ENCODE assay signal across 20 cellular contexts in the genomic region with DNA sequence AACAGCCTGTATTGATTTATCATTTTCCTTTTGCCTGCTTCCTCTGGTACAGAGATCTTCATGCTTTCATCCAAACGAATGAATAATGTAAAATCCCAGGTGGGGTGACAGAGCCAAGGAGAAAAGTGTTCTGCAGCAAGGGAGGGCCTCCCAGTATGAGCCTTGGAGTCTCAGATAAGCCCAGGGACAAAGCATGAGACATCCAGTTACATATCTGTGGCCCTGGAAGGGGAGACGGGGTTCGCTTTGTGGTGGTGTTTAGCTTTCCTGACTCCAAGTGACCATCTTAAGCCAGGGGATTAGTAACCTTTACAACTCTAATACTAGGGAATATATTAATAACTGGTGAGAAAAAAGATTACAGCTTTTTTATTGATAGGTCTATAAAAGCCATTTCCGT.
DNase-seq lines count a peak whose midpoint lies in the region; ATAC-seq and TF ChIP-seq lines count a peak whose summit lies in the region.
"Had no signal": no experiment of that assay in that cellular context is flagged by ENCODE, and none has a peak within 500 bp of the region (broad histone marks: within the 10 kb centered on the region; RNA-seq: fewer than 3 reads in every experiment).

No MANE protein-coding gene starts in this region.

- no peak for ATAC-seq in activated naive CD8-positive, alpha-beta T cell treated with anti-CD3 and anti-CD28 coated beads, Interleukin-2, amount 50 U/mL, for 24 hours
- ATAC-seq: natural killer cell treated with Interleukin-12 subunit alpha and Interleukin-12 subunit beta and Interleukin-15 and Interleukin-18, amount 100 ng/mL, for 72 hours; right cardiac atrium had no signal

- no peaks in the 10 kb centered on the region for H3K9me3 ChIP-seq in effector memory CD4-positive, alpha-beta T cell (ENCODE audit: control insufficient read depth, low read length)
- H3K9me3 ChIP-seq in tibial artery = no peaks in the 10 kb centered on the region
- H3K9me3 ChIP-seq: uterus had no signal

- DNase-seq in activated naive CD8-positive, alpha-beta T cell treated with anti-CD3 and anti-CD28 coated beads, Interleukin-2, amount 50 U/mL, for 24 hours = no peak
- DNase-seq in activated naive CD8-positive, alpha-beta T cell treated with anti-CD3 and anti-CD28 coated beads for 36 hours = no peak
- no peak for DNase-seq in effector memory CD4-positive, alpha-beta T cell
- DNase-seq in nephron progenitor cell (no peak), tibial artery (no peak), GM10248 (ENCODE audit: extremely low spot score) (no peak), NCI-H1436 treated with DMSO at 0.1 percent for 48 hours (lab: John Stamatoyannopoulos, UW) (no peak)
- no peak for DNase-seq in activated CD4-positive, CD25-positive, alpha-beta regulatory T cell treated with anti-CD3 and anti-CD28 coated beads, Interleukin-2, amount 50 U/mL, for 72 hours
- DNase-seq: activated naive CD4-positive, alpha-beta T cell treated with anti-CD3 and anti-CD28 coated beads for 36 hours; CD4-positive, CD25-positive, alpha-beta regulatory T cell; effector CD8-positive, alpha-beta T cell; MV-4-11; NCI-H526 treated with DMSO at 0.1 percent for 48 hours; PC-9; stimulated activated CD4-positive, alpha-beta T cell treated with anti-CD3 and anti-CD28 coated beads, Interleukin-2, amount 100 ng/mL, for 48 hours; uterus had no signal

- no peak overlapping the region for H3K4me3 ChIP-seq in effector memory CD4-positive, alpha-beta T cell (ENCODE audit: insufficient read depth, low read depth, low read length, poor library complexity, severe bottlenecking)
- H3K4me3 ChIP-seq in tibial artery = no peak overlapping the region
- H3K4me3 ChIP-seq: PC-9, uterus had no signal

- CTCF ChIA-PET in GM10248 (lab: Yijun Ruan, JAX) = no interaction called here

- peaks cover 13% of the 10 kb centered on the region for H3K36me3 Mint-ChIP-seq in activated naive CD8-positive, alpha-beta T cell treated with anti-CD3 and anti-CD28 coated beads, Interleukin-2, amount 50 U/mL, for 24 hours (ENCODE audit: low read depth)
- peaks cover 19% of the 10 kb centered on the region for H3K36me3 Mint-ChIP-seq in activated naive CD8-positive, alpha-beta T cell treated with anti-CD3 and anti-CD28 coated beads for 36 hours
- peaks cover 5% of the 10 kb centered on the region for H3K36me3 Mint-ChIP-seq in nephron progenitor cell (ENCODE audit: low read depth)
- H3K36me3 Mint-ChIP-seq: natural killer cell treated with Interleukin-12 subunit alpha and Interleukin-12 subunit beta and Interleukin-15 and Interleukin-18, amount 100 ng/mL, for 72 hours had no signal

- H3K36me3 ChIP-seq in effector memory CD4-positive, alpha-beta T cell (ENCODE audit: control insufficient read depth, insufficient read depth, low read length) = no peaks in the 10 kb centered on the region
- H3K36me3 ChIP-seq in tibial artery = no peaks in the 10 kb centered on the region
- H3K36me3 ChIP-seq: uterus had no signal

- H3K4me1 Mint-ChIP-seq in activated naive CD8-positive, alpha-beta T cell treated with anti-CD3 and anti-CD28 coated beads, Interleukin-2, amount 50 U/mL, for 24 hours = peaks cover 46% of the 10 kb centered on the region
- peaks cover 40% of the 10 kb centered on the region for H3K4me1 Mint-ChIP-seq in activated naive CD8-positive, alpha-beta T cell treated with anti-CD3 and anti-CD28 coated beads for 36 hours
- H3K4me1 Mint-ChIP-seq in nephron progenitor cell = peaks cover 32% of the 10 kb centered on the region

- TF ChIP-seq CTCF in nephron progenitor cell (IDR thresholded peaks at IDR 0.05) = no peak
- TF ChIP-seq CTCF in tibial artery (IDR thresholded peaks at IDR 0.05) = no peak
- TF ChIP-seq CTCF in GM10248 (IDR thresholded peaks at IDR 0.05; ENCODE audit: control extremely low read depth, extremely low read depth, low read depth, missing control alignments) = no peak

- POLR2A ChIA-PET in GM10248 (lab: Yijun Ruan, JAX) = no interaction called here

- peak overlapping the region; percentile 16 for H3K27ac ChIP-seq in effector memory CD4-positive, alpha-beta T cell (ENCODE audit: insufficient read depth, low read length, poor library complexity, severe bottlenecking)
- H3K27ac ChIP-seq in tibial artery = peak overlapping the region; percentile 67 to 71
- H3K27ac ChIP-seq: PC-9, SK-N-MC, uterus had no signal

- H3K4me3 Mint-ChIP-seq in activated naive CD8-positive, alpha-beta T cell treated with anti-CD3 and anti-CD28 coated beads, Interleukin-2, amount 50 U/mL, for 24 hours = no peak overlapping the region
- no peak overlapping the region for H3K4me3 Mint-ChIP-seq in activated naive CD8-positive, alpha-beta T cell treated with anti-CD3 and anti-CD28 coated beads for 36 hours
- H3K4me3 Mint-ChIP-seq in nephron progenitor cell = peak overlapping the region; percentile 15
- H3K4me3 Mint-ChIP-seq: activated naive CD4-positive, alpha-beta T cell treated with anti-CD3 and anti-CD28 coated beads for 36 hours; CD4-positive, CD25-positive, alpha-beta regulatory T cell; IgD-negative memory B cell; natural killer cell treated with Interleukin-12 subunit alpha and Interleukin-12 subunit beta and Interleukin-15 and Interleukin-18, amount 100 ng/mL, for 72 hours had no signal

- no peaks in the 10 kb centered on the region for H3K9me3 Mint-ChIP-seq in activated naive CD8-positive, alpha-beta T cell treated with anti-CD3 and anti-CD28 coated beads, Interleukin-2, amount 50 U/mL, for 24 hours
- H3K9me3 Mint-ChIP-seq in activated naive CD8-positive, alpha-beta T cell treated with anti-CD3 and anti-CD28 coated beads for 36 hours = peaks cover 3% of the 10 kb centered on the region
- H3K9me3 Mint-ChIP-seq in nephron progenitor cell = no peaks in the 10 kb centered on the region
- H3K9me3 Mint-ChIP-seq: activated naive CD4-positive, alpha-beta T cell treated with anti-CD3 and anti-CD28 coated beads for 36 hours; natural killer cell treated with Interleukin-12 subunit alpha and Interleukin-12 subunit beta and Interleukin-15 and Interleukin-18, amount 100 ng/mL, for 72 hours had no signal

- no peaks in the 10 kb centered on the region for H3K27me3 ChIP-seq in effector memory CD4-positive, alpha-beta T cell (replicated peaks; ENCODE audit: control insufficient read depth, insufficient read depth, low read length, poor library complexity, severe bottlenecking)
- no peaks in the 10 kb centered on the region for H3K27me3 ChIP-seq in tibial artery
- H3K27me3 ChIP-seq: uterus had no signal

- intact Hi-C loops in tibial artery (cut with DNase I; ENCODE audit: low total_unique reads) = no loop called here

- peak overlapping the region; percentile 1 for H3K27ac Mint-ChIP-seq in activated naive CD8-positive, alpha-beta T cell treated with anti-CD3 and anti-CD28 coated beads, Interleukin-2, amount 50 U/mL, for 24 hours
- no peak overlapping the region for H3K27ac Mint-ChIP-seq in activated naive CD8-positive, alpha-beta T cell treated with anti-CD3 and anti-CD28 coated beads for 36 hours
- H3K27ac Mint-ChIP-seq in nephron progenitor cell = peak overlapping the region; percentile 72
- H3K27ac Mint-ChIP-seq: CD4-positive, CD25-positive, alpha-beta regulatory T cell; natural killer cell treated with Interleukin-12 subunit alpha and Interleukin-12 subunit beta and Interleukin-15 and Interleukin-18, amount 100 ng/mL, for 72 hours had no signal

- peaks cover 10% of the 10 kb centered on the region for H3K4me1 ChIP-seq in effector memory CD4-positive, alpha-beta T cell (ENCODE audit: control insufficient read depth, insufficient read depth, low read length, poor library complexity, severe bottlenecking)
- H3K4me1 ChIP-seq in tibial artery = peaks cover 4 to 100% (median 72%) of the 10 kb centered on the region in 4 donors
- H3K4me1 ChIP-seq: uterus had no signal

- no peaks in the 10 kb centered on the region for H3K27me3 Mint-ChIP-seq in activated naive CD8-positive, alpha-beta T cell treated with anti-CD3 and anti-CD28 coated beads, Interleukin-2, amount 50 U/mL, for 24 hours
- H3K27me3 Mint-ChIP-seq in activated naive CD8-positive, alpha-beta T cell treated with anti-CD3 and anti-CD28 coated beads for 36 hours = no peaks in the 10 kb centered on the region
- H3K27me3 Mint-ChIP-seq in nephron progenitor cell (ENCODE audit: low read depth, poor library complexity) = no peaks in the 10 kb centered on the region
- H3K27me3 Mint-ChIP-seq: CD4-positive, CD25-positive, alpha-beta regulatory T cell; IgD-negative memory B cell; natural killer cell treated with Interleukin-12 subunit alpha and Interleukin-12 subunit beta and Interleukin-15 and Interleukin-18, amount 100 ng/mL, for 72 hours had no signal
